ENCODE assay signal across 8 cellular contexts in genomic region chr3:141368925-141369794, GRCh38. TPM values are rescaled to one million over a fixed set of nuclear protein-coding genes. Genes with fewer than 3 reads are reported as not detected.
A peak's percentile ranks its signal among the peaks of the same experiment; 100 is the strongest.
DNase-seq lines count a peak whose midpoint lies in the region; ATAC-seq and TF ChIP-seq lines count a peak whose summit lies in the region.
"Had no signal": no experiment of that assay in that cellular context is flagged by ENCODE, and none has a peak within 500 bp of the region (broad histone marks: within the 10 kb centered on the region; RNA-seq: fewer than 3 reads in every experiment).

No MANE protein-coding gene starts in this region.

- H2AFZ ChIP-seq in Karpas-422 (ENCODE audit: low read length), result peak overlapping the region; percentile 89

- H3K36me3 Mint-ChIP-seq in activated naive CD4-positive, alpha-beta T cell treated with anti-CD3 and anti-CD28 coated beads, Interleukin-2, amount 10 ng/mL, durations not matched to agents 7 days and 5 days, result no peaks in the 10 kb centered on the region
- no peaks in the 10 kb centered on the region for H3K36me3 Mint-ChIP-seq in T-helper 17 cell (ENCODE audit: low read depth)
- H3K36me3 Mint-ChIP-seq: activated naive CD4-positive, alpha-beta T cell treated with anti-CD3 and anti-CD28 coated beads, Interleukin-2, amount 50 U/mL, for 24 hours had no signal

- H3K36me3 ChIP-seq in Karpas-422 (ENCODE audit: insufficient read depth, low read length), result no peaks in the 10 kb centered on the region
- no peaks in the 10 kb centered on the region for H3K36me3 ChIP-seq in right lobe of liver
- H3K36me3 ChIP-seq in thoracic aorta, result no peaks in the 10 kb centered on the region

- intact Hi-C loops in right lobe of liver (cut with DNase I), result no loop called here

- H3K4me1 ChIP-seq in Karpas-422 (ENCODE audit: low read length) (peaks cover 12% of the 10 kb centered on the region), right lobe of liver (no peaks in the 10 kb centered on the region), thoracic aorta (ENCODE audit: control insufficient read depth in 1 of 2, low read depth in 2 of 2) (peaks cover 36 to 72% of the 10 kb centered on the region in 2 donors)

- CTCF ChIA-PET in activated naive CD4-positive, alpha-beta T cell treated with anti-CD3 and anti-CD28 coated beads, Interleukin-2, amount 10 ng/mL, durations not matched to agents 7 days and 5 days (lab: Charles Lee), result interaction anchor here (0.7 to 5.1 kb wide), 10 partner anchors 13 to 90 kb away, joined by 3 to 29 read pairs (median 6); no protein-coding TSS in a partner anchor

- H3K27ac Mint-ChIP-seq in activated naive CD4-positive, alpha-beta T cell treated with anti-CD3 and anti-CD28 coated beads, Interleukin-2, amount 10 ng/mL, durations not matched to agents 7 days and 5 days, result no peak overlapping the region
- H3K27ac Mint-ChIP-seq in T-helper 17 cell, result no peak overlapping the region

- H3K27me3 ChIP-seq in Karpas-422 (ENCODE audit: low read length), result no peaks in the 10 kb centered on the region
- no peaks in the 10 kb centered on the region for H3K27me3 ChIP-seq in right lobe of liver
- H3K27me3 ChIP-seq in thoracic aorta (replicated peaks; ENCODE audit: insufficient read depth), result no peaks in the 10 kb centered on the region

- TF ChIP-seq CTCF in right lobe of liver (IDR thresholded peaks at IDR 0.05), result no peak
- no peak for TF ChIP-seq CTCF in thoracic aorta (IDR thresholded peaks at IDR 0.05)

- 71% methylated on average over 15 of the region's 15 CpGs for WGBS in right lobe of liver (ENCODE audit: insufficient coverage, low coverage, low lambda C conversion rate, missing lambda C conversion rate)

- no peaks in the 10 kb centered on the region for H3K9me2 ChIP-seq in Karpas-422 (replicated peaks; ENCODE audit: insufficient read depth, low read length)

- no peak overlapping the region for H3K4me3 Mint-ChIP-seq in activated naive CD4-positive, alpha-beta T cell treated with anti-CD3 and anti-CD28 coated beads, Interleukin-2, amount 10 ng/mL, durations not matched to agents 7 days and 5 days
- no peak overlapping the region for H3K4me3 Mint-ChIP-seq in T-helper 17 cell
- H3K4me3 Mint-ChIP-seq: activated naive CD4-positive, alpha-beta T cell treated with anti-CD3 and anti-CD28 coated beads, Interleukin-2, amount 50 U/mL, for 24 hours had no signal

- no peak overlapping the region for H3K9ac ChIP-seq in Karpas-422 (ENCODE audit: low read length)

- H3K27ac ChIP-seq in Karpas-422 (ENCODE audit: low read length) (no peak overlapping the region), right lobe of liver (peak overlapping the region; percentile 60 to 79 (median 66)), thoracic aorta (peak overlapping the region; percentile 97 to 99)

- H4K20me1 ChIP-seq in Karpas-422 (ENCODE audit: insufficient read depth, low read depth, low read length), result no peaks in the 10 kb centered on the region

- peak overlapping the region; percentile 3 for H3K4me2 ChIP-seq in Karpas-422 (ENCODE audit: low read depth, low read length, poor library complexity, severe bottlenecking)

- H3K4me3 ChIP-seq in Karpas-422 (ENCODE audit: low read length) (no peak overlapping the region), right lobe of liver (no peak overlapping the region), thoracic aorta (peak overlapping the region; percentile 73)

- peaks cover 8% of the 10 kb centered on the region for H3K4me1 Mint-ChIP-seq in activated naive CD4-positive, alpha-beta T cell treated with anti-CD3 and anti-CD28 coated beads, Interleukin-2, amount 10 ng/mL, durations not matched to agents 7 days and 5 days
- H3K4me1 Mint-ChIP-seq in T-helper 17 cell, result peaks cover 11% of the 10 kb centered on the region

- H3K79me2 ChIP-seq in Karpas-422 (ENCODE audit: low read length), result no peaks in the 10 kb centered on the region

- DNase-seq in Karpas-422, result no peak
- DNase-seq in astrocyte of the hippocampus (ENCODE audit: low read depth, low spot score), result peak; percentile 52
- DNase-seq in right lobe of liver, result no peak
- no peak for DNase-seq in thoracic aorta (ENCODE audit: low spot score)
- no peak for DNase-seq in activated naive CD4-positive, alpha-beta T cell treated with anti-CD3 and anti-CD28 coated beads, Interleukin-2, amount 10 ng/mL, durations not matched to agents 7 days and 5 days
- DNase-seq in NCI-H1105 treated with DMSO at 0.1 percent for 48 hours (lab: John Stamatoyannopoulos, UW), result no peak
- DNase-seq in T-helper 17 cell, result no peak

- peaks cover 4% of the 10 kb centered on the region for H3K9me3 Mint-ChIP-seq in activated naive CD4-positive, alpha-beta T cell treated with anti-CD3 and anti-CD28 coated beads, Interleukin-2, amount 10 ng/mL, durations not matched to agents 7 days and 5 days
- H3K9me3 Mint-ChIP-seq: activated naive CD4-positive, alpha-beta T cell treated with anti-CD3 and anti-CD28 coated beads, Interleukin-2, amount 50 U/mL, for 24 hours had no signal

- no peak for TF ChIP-seq POLR2A in right lobe of liver (IDR thresholded peaks at IDR 0.05)

- ATAC-seq in right lobe of liver (no peak), thoracic aorta (ENCODE audit: insufficient number of reproducible peaks, low FRiP score, low read depth) (no peak), T-helper 17 cell (no peak)

- H3K9me3 ChIP-seq in Karpas-422 (ENCODE audit: low read length) (no peaks in the 10 kb centered on the region), right lobe of liver (no peaks in the 10 kb centered on the region), thoracic aorta (no peaks in the 10 kb centered on the region), T-helper 17 cell (ENCODE audit: control insufficient read depth, low read length, poor library complexity, severe bottlenecking) (no peaks in the 10 kb centered on the region)

- H3K27me3 Mint-ChIP-seq in activated naive CD4-positive, alpha-beta T cell treated with anti-CD3 and anti-CD28 coated beads, Interleukin-2, amount 10 ng/mL, durations not matched to agents 7 days and 5 days, result peaks cover 8% of the 10 kb centered on the region
- no peaks in the 10 kb centered on the region for H3K27me3 Mint-ChIP-seq in T-helper 17 cell
- H3K27me3 Mint-ChIP-seq: activated naive CD4-positive, alpha-beta T cell treated with anti-CD3 and anti-CD28 coated beads, Interleukin-2, amount 50 U/mL, for 24 hours had no signal

RNA-seq across cellular contexts. Expression of gene ZBTB38, which starts 0.9 kb away (rescaled TPM):
- total RNA-seq in Karpas-422 (2014; rRNA removed; shearing (Covaris generic); ENCODE audit: low replicate concordance), result 18.0 and 38.0 TPM in 2 replicates
- 10 to 100 TPM; 29.4 to 75.2 (median 36.6) TPM for total RNA-seq in right lobe of liver
- 100 to 1,000 TPM; 169 to 215 TPM for total RNA-seq in thoracic aorta
- total RNA-seq in T-helper 17 cell, result 10 to 100 TPM; 51.6 to 54.0 TPM
